8 cellular contexts compared by ENCODE assay signal in the genomic region with DNA sequence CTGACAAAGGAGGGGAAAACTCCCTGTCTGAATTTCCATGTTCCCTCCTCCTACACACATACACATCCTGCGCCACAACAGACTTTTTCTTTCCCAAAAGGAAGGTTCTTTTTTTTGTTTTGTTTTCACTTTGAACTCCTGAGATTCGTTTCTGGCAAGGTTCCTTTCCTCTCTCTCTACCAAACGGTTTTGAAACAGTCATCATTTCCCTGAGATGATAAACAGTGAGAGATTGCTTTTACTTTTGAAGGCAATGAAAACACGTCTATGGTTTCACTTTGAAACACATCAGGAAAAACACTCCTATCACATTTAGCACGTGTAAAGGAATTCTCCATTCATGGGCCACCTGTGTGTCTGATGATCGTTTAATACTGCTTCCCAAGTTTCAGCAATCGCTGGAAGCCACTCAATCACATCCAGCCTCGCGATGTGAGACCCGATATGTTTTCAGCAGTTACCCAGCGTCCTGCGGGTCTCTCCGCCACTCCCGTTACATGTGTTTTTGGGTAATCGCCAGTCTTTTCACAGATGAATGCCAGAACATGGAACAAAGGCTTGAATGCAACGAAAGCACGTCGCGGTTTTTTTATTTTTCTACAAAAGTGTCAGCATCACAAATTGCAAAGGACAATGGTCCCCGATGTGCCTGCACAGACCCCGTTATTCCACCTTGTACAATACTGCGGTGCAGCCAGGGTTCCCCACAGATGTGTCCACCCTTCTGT.
DNase-seq lines count a peak whose midpoint lies in the region; ATAC-seq, FAIRE-seq and TF ChIP-seq lines count a peak whose summit lies in the region.

No MANE protein-coding gene starts in this region.

- H3K4me2 ChIP-seq in GM23338 (no peak overlapping the region), hepatocyte (peak overlapping the region; percentile 66)

- H3K9me2 ChIP-seq in GM23338 (ENCODE audit: insufficient read depth) = no peaks in the 10 kb centered on the region
- H3K9me2 ChIP-seq in hepatocyte (replicated peaks; ENCODE audit: insufficient read depth) = no peaks in the 10 kb centered on the region

- H3K9me3 ChIP-seq in hepatocyte (ENCODE audit: low read depth) = no peaks in the 10 kb centered on the region

- no peaks in the 10 kb centered on the region for H3F3A ChIP-seq in GM23338 (replicated peaks; ENCODE audit: low read depth)

- H3K36me3 ChIP-seq in GM23338 (ENCODE audit: insufficient read depth) (no peaks in the 10 kb centered on the region), hepatocyte (replicated peaks; ENCODE audit: insufficient read depth, low read depth) (no peaks in the 10 kb centered on the region)

- H3K4me3 ChIP-seq in GM23338 (no peak overlapping the region), hepatocyte (no peak overlapping the region)

- ATAC-seq in GM23338 (no peak), GM21717 (IDR thresholded peaks at IDR 0.05; ENCODE audit: unreplicated experiment) (no peak)
- ATAC-seq in stimulated activated naive CD8-positive, alpha-beta T cell treated with anti-CD3 and anti-CD28 coated beads, Interleukin-15, amount 100 ng/mL, for 72 hours = peak; percentile 54

- DNase-seq in GM23338 (ENCODE audit: low spot score) (no peak), hepatocyte (ENCODE audit: low spot score) (peak; percentile 35), SHP77 treated with DMSO at 0.1 percent for 48 hours (lab: John Stamatoyannopoulos, UW) (no peak), SKM-1 (lab: John Stamatoyannopoulos, UW; ENCODE audit: unreplicated experiment) (no peak)
- peak; percentile 5 to 19 for DNase-seq in activated CD4-positive, alpha-beta T cell treated with anti-CD3 and anti-CD28 coated beads, Interleukin-2, amount 50 U/mL, for 48 hours
- no peak for DNase-seq in stimulated activated naive CD8-positive, alpha-beta T cell treated with anti-CD3 and anti-CD28 coated beads, Interleukin-15, amount 100 ng/mL, for 72 hours

- FAIRE-seq in A204.1 (lab: Jason Lieb, UNC) = peak; percentile 93

- H3K4me1 Mint-ChIP-seq in GM23338 = 0 out of 3 replicates have a peak, but pooled peaks cover 2% of the 10 kb centered on the region
- peaks cover 18% of the 10 kb centered on the region for H3K4me1 Mint-ChIP-seq in stimulated activated naive CD8-positive, alpha-beta T cell treated with anti-CD3 and anti-CD28 coated beads, Interleukin-15, amount 100 ng/mL, for 72 hours

- H3K79me2 ChIP-seq in GM23338 (replicated peaks; ENCODE audit: insufficient read depth) (no peaks in the 10 kb centered on the region), hepatocyte (no peaks in the 10 kb centered on the region)

- no peaks in the 10 kb centered on the region for H3K36me3 Mint-ChIP-seq in GM23338 (ENCODE audit: low read depth)

- H3K27ac ChIP-seq in GM23338 (ENCODE audit: low read depth) (no peak overlapping the region), hepatocyte (peak overlapping the region; percentile 29)

- no peak overlapping the region for H3K4me3 Mint-ChIP-seq in GM23338
- peak overlapping the region; percentile 79 to 87 for H3K4me3 Mint-ChIP-seq in stimulated activated naive CD8-positive, alpha-beta T cell treated with anti-CD3 and anti-CD28 coated beads, Interleukin-15, amount 100 ng/mL, for 72 hours

- H4K20me1 ChIP-seq in GM23338 (replicated peaks; ENCODE audit: insufficient read depth) = no peaks in the 10 kb centered on the region
- H4K20me1 ChIP-seq in hepatocyte (ENCODE audit: insufficient read depth, poor library complexity, severe bottlenecking) = no peaks in the 10 kb centered on the region

- H3K4me1 ChIP-seq in GM23338 (ENCODE audit: insufficient read depth) = no peaks in the 10 kb centered on the region
- no peaks in the 10 kb centered on the region for H3K4me1 ChIP-seq in hepatocyte (ENCODE audit: insufficient read depth)

- H3K9me3 Mint-ChIP-seq in GM23338 = no peaks in the 10 kb centered on the region
- no peaks in the 10 kb centered on the region for H3K9me3 Mint-ChIP-seq in stimulated activated naive CD8-positive, alpha-beta T cell treated with anti-CD3 and anti-CD28 coated beads, Interleukin-15, amount 100 ng/mL, for 72 hours

- no peaks in the 10 kb centered on the region for H3K27me3 ChIP-seq in GM23338 (ENCODE audit: insufficient read depth)
- no peaks in the 10 kb centered on the region for H3K27me3 ChIP-seq in hepatocyte

- H3K27me3 Mint-ChIP-seq in GM23338 (ENCODE audit: insufficient read depth, low read depth, poor library complexity) = peaks cover 3% of the 10 kb centered on the region
- no peaks in the 10 kb centered on the region for H3K27me3 Mint-ChIP-seq in stimulated activated naive CD8-positive, alpha-beta T cell treated with anti-CD3 and anti-CD28 coated beads, Interleukin-15, amount 100 ng/mL, for 72 hours

- H2AFZ ChIP-seq in GM23338 = peak overlapping the region; percentile 76; the same call in 1 of the 2 replicates
- H2AFZ ChIP-seq in hepatocyte = peak overlapping the region; percentile 54

- TF ChIP-seq CTCF in GM23338 (conservative IDR thresholded peaks at IDR 0.05; ENCODE audit: low read depth in 2 of 2) = no peak
- no peak for TF ChIP-seq CTCF in hepatocyte (IDR thresholded peaks at IDR 0.05; ENCODE audit: poor library complexity)

- no peak overlapping the region for H3K27ac Mint-ChIP-seq in GM23338
- H3K27ac Mint-ChIP-seq in stimulated activated naive CD8-positive, alpha-beta T cell treated with anti-CD3 and anti-CD28 coated beads, Interleukin-15, amount 100 ng/mL, for 72 hours = peak overlapping the region; percentile 59 to 72

- WGBS in hepatocyte (ENCODE audit: low lambda C conversion rate, missing lambda C conversion rate) = 63% methylated on average over 22 of the region's 22 CpGs

TF ChIP-seq in GM23338, 12 proteins besides CTCF, POLR2A, EP300 and RAD21 (continues in another document):
- no peak for TF ChIP-seq STAT1 (IDR thresholded peaks at IDR 0.05; ENCODE audit: unreplicated experiment)
- TF ChIP-seq EZH2phosphoT487 (IDR thresholded peaks at IDR 0.05; ENCODE audit: unreplicated experiment) = no peak
- no peak for TF ChIP-seq CREB1 (CRISPR knock-in tag; IDR thresholded peaks at IDR 0.05; ENCODE audit: low read depth)
- TF ChIP-seq, protein P1, sequence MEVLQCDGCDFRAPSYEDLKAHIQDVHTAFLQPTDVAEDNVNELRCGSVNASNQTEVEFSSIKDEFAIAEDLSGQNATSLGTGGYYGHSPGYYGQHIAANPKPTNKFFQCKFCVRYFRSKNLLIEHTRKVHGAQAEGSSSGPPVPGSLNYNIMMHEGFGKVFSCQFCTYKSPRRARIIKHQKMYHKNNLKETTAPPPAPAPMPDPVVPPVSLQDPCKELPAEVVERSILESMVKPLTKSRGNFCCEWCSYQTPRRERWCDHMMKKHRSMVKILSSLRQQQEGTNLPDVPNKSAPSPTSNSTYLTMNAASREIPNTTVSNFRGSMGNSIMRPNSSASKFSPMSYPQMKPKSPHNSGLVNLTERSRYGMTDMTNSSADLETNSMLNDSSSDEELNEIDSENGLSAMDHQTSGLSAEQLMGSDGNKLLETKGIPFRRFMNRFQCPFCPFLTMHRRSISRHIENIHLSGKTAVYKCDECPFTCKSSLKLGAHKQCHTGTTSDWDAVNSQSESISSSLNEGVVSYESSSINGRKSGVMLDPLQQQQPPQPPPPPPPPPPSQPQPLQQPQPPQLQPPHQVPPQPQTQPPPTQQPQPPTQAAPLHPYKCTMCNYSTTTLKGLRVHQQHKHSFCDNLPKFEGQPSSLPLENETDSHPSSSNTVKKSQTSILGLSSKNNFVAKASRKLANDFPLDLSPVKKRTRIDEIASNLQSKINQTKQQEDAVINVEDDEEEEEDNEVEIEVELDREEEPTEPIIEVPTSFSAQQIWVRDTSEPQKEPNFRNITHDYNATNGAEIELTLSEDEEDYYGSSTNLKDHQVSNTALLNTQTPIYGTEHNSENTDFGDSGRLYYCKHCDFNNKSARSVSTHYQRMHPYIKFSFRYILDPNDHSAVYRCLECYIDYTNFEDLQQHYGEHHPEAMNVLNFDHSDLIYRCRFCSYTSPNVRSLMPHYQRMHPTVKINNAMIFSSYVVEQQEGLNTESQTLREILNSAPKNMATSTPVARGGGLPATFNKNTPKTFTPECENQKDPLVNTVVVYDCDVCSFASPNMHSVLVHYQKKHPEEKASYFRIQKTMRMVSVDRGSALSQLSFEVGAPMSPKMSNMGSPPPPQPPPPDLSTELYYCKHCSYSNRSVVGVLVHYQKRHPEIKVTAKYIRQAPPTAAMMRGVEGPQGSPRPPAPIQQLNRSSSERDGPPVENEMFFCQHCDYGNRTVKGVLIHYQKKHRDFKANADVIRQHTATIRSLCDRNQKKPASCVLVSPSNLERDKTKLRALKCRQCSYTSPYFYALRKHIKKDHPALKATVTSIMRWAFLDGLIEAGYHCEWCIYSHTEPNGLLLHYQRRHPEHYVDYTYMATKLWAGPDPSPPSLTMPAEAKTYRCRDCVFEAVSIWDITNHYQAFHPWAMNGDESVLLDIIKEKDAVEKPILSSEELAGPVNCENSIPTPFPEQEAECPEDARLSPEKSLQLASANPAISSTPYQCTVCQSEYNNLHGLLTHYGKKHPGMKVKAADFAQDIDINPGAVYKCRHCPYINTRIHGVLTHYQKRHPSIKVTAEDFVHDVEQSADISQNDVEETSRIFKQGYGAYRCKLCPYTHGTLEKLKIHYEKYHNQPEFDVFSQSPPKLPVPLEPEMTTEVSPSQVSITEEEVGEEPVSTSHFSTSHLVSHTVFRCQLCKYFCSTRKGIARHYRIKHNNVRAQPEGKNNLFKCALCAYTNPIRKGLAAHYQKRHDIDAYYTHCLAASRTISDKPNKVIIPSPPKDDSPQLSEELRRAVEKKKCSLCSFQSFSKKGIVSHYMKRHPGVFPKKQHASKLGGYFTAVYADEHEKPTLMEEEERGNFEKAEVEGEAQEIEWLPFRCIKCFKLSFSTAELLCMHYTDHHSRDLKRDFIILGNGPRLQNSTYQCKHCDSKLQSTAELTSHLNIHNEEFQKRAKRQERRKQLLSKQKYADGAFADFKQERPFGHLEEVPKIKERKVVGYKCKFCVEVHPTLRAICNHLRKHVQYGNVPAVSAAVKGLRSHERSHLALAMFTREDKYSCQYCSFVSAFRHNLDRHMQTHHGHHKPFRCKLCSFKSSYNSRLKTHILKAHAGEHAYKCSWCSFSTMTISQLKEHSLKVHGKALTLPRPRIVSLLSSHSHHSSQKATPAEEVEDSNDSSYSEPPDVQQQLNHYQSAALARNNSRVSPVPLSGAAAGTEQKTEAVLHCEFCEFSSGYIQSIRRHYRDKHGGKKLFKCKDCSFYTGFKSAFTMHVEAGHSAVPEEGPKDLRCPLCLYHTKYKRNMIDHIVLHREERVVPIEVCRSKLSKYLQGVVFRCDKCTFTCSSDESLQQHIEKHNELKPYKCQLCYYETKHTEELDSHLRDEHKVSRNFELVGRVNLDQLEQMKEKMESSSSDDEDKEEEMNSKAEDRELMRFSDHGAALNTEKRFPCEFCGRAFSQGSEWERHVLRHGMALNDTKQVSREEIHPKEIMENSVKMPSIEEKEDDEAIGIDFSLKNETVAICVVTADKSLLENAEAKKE (CRISPR knock-in tag; IDR thresholded peaks at IDR 0.05) = no peak
- TF ChIP-seq ZNF331 (CRISPR knock-in tag; IDR thresholded peaks at IDR 0.05; ENCODE audit: low read depth) = no peak

Comparison
In these comparisons a context has a peak if more than half of its experiments do, and no peak if none do; other contexts are left out.
1. DNase-seq: peak in activated CD4-positive, alpha-beta T cell treated with anti-CD3 and anti-CD28 coated beads, Interleukin-2, amount 50 U/mL, for 48 hours (2 of 2) and hepatocyte (single experiment); none in GM23338 (single experiment), stimulated activated naive CD8-positive, alpha-beta T cell treated with anti-CD3 and anti-CD28 coated beads, Interleukin-15, amount 100 ng/mL, for 72 hours (0 of 2), SHP77 treated with DMSO at 0.1 percent for 48 hours (single experiment) and SKM-1 (single experiment).